ENCODE assay signal across 1 cellular context in the genomic region with DNA sequence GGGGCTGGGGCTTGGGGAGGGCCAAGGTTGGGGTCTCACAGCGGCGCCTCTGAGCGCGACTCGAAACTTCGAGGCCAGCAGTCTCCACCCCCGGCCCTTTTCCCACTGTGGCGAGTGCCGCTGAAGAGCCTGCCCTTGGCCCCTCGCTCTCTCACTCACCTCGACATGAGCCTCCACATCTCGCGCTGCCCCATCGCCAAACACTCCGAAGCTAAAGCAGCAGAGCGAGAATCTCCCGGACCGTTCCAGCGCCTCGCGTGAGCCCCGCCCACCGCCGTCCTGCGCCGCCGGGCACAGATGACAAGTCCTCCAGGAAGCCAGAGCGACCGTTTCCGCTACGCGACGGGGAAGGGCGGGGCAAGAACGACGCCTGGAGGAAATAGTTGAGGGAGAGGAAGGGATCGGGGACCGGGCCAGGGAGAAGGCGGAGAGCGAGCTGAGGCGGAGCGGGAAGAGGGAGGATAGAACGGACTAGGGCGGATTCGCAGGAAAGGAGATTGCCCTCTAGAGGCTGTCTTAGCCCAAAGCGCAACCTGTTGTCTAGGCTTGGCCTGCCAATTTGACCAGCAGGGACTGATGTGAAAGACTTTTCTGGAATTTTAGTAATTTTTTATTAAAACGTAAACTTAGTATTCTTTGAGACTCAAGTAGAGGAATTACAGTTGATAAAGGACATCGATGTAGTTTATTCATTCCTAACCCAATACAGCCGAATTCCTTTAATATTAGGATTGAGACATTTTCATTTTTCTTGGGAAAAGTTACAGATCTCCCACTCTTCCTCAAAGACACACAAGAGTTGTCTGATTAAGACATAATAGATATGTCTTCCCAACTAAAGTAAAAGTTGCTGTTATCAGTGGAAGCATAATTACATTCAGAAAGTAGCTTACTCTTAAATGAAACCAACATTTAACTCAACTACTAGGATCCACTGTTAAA.
A peak's percentile ranks its signal among the peaks of the same experiment; 100 is the strongest.
TF ChIP-seq lines count a peak whose summit lies in the region.

A gene with protein sequence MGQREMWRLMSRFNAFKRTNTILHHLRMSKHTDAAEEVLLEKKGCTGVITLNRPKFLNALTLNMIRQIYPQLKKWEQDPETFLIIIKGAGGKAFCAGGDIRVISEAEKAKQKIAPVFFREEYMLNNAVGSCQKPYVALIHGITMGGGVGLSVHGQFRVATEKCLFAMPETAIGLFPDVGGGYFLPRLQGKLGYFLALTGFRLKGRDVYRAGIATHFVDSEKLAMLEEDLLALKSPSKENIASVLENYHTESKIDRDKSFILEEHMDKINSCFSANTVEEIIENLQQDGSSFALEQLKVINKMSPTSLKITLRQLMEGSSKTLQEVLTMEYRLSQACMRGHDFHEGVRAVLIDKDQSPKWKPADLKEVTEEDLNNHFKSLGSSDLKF (minus strand): TSS at position 270 of the 942 bp plus-strand sequence. CDS start 76 bp downstream, at position 194.

TF ChIP-seq in SK-N-SH, 30 proteins besides CTCF, POLR2A, EP300 and RAD21 (continued from another document):
- TF ChIP-seq, protein P1, sequence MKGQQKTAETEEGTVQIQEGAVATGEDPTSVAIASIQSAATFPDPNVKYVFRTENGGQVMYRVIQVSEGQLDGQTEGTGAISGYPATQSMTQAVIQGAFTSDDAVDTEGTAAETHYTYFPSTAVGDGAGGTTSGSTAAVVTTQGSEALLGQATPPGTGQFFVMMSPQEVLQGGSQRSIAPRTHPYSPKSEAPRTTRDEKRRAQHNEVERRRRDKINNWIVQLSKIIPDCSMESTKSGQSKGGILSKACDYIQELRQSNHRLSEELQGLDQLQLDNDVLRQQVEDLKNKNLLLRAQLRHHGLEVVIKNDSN (IDR thresholded peaks at IDR 0.05; ENCODE audit: borderline replicate concordance, low read depth), result no peak
- TF ChIP-seq FOXJ3 (CRISPR knock-in tag; IDR thresholded peaks at IDR 0.05) (no peak), YY1 (IDR thresholded peaks at IDR 0.05; ENCODE audit: low read depth) (no peak), RXRA (IDR thresholded peaks at IDR 0.05; ENCODE audit: borderline replicate concordance, low read depth) (no peak), GATA2 (CRISPR knock-in tag; IDR thresholded peaks at IDR 0.05) (no peak), FOSL2 (IDR thresholded peaks at IDR 0.05; ENCODE audit: borderline replicate concordance, low read depth) (no peak), MXI1 (IDR thresholded peaks at IDR 0.05; ENCODE audit: low read depth, low read length) (peak; percentile 71), TAF1 (IDR thresholded peaks at IDR 0.05; ENCODE audit: borderline replicate concordance, low read depth, low read length) (peak; percentile 65; the same call in 1 of the 2 replicates), EZH2phosphoT487 (IDR thresholded peaks at IDR 0.05; ENCODE audit: borderline replicate concordance, low read depth) (no peak), NFIC (IDR thresholded peaks at IDR 0.05; ENCODE audit: borderline replicate concordance) (peak; percentile 4; the same call in 1 of the 2 replicates), CHD2 (IDR thresholded peaks at IDR 0.05; ENCODE audit: low read length, partially characterized antibody) (peak; percentile 97), GABPA (IDR thresholded peaks at IDR 0.05; ENCODE audit: low read depth) (peak; percentile 91), RCOR1 (IDR thresholded peaks at IDR 0.05; ENCODE audit: low read length) (peak; percentile 49; the same call in 1 of the 2 replicates), JUND (IDR thresholded peaks at IDR 0.05) (0 out of 2 replicates have a peak, but pooled peaks have one; percentile 8), SIN3A (IDR thresholded peaks at IDR 0.05; ENCODE audit: borderline replicate concordance, low read depth, low read length) (peak; percentile 79; the same call in 1 of the 2 replicates)
- TF ChIP-seq, protein P2, sequence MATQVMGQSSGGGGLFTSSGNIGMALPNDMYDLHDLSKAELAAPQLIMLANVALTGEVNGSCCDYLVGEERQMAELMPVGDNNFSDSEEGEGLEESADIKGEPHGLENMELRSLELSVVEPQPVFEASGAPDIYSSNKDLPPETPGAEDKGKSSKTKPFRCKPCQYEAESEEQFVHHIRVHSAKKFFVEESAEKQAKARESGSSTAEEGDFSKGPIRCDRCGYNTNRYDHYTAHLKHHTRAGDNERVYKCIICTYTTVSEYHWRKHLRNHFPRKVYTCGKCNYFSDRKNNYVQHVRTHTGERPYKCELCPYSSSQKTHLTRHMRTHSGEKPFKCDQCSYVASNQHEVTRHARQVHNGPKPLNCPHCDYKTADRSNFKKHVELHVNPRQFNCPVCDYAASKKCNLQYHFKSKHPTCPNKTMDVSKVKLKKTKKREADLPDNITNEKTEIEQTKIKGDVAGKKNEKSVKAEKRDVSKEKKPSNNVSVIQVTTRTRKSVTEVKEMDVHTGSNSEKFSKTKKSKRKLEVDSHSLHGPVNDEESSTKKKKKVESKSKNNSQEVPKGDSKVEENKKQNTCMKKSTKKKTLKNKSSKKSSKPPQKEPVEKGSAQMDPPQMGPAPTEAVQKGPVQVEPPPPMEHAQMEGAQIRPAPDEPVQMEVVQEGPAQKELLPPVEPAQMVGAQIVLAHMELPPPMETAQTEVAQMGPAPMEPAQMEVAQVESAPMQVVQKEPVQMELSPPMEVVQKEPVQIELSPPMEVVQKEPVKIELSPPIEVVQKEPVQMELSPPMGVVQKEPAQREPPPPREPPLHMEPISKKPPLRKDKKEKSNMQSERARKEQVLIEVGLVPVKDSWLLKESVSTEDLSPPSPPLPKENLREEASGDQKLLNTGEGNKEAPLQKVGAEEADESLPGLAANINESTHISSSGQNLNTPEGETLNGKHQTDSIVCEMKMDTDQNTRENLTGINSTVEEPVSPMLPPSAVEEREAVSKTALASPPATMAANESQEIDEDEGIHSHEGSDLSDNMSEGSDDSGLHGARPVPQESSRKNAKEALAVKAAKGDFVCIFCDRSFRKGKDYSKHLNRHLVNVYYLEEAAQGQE (IDR thresholded peaks at IDR 0.05; ENCODE audit: low read depth, low read length), result no peak; the same call in 1 of the 2 replicates
- TF ChIP-seq, protein P3, sequence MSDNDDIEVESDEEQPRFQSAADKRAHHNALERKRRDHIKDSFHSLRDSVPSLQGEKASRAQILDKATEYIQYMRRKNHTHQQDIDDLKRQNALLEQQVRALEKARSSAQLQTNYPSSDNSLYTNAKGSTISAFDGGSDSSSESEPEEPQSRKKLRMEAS (IDR thresholded peaks at IDR 0.05; ENCODE audit: low read depth), result peak; percentile 62; the same call in 1 of the 2 replicates
- TF ChIP-seq, protein P4, sequence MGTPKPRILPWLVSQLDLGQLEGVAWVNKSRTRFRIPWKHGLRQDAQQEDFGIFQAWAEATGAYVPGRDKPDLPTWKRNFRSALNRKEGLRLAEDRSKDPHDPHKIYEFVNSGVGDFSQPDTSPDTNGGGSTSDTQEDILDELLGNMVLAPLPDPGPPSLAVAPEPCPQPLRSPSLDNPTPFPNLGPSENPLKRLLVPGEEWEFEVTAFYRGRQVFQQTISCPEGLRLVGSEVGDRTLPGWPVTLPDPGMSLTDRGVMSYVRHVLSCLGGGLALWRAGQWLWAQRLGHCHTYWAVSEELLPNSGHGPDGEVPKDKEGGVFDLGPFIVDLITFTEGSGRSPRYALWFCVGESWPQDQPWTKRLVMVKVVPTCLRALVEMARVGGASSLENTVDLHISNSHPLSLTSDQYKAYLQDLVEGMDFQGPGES (IDR thresholded peaks at IDR 0.05; ENCODE audit: low read depth, low read length), result no peak
- TF ChIP-seq, protein P5, sequence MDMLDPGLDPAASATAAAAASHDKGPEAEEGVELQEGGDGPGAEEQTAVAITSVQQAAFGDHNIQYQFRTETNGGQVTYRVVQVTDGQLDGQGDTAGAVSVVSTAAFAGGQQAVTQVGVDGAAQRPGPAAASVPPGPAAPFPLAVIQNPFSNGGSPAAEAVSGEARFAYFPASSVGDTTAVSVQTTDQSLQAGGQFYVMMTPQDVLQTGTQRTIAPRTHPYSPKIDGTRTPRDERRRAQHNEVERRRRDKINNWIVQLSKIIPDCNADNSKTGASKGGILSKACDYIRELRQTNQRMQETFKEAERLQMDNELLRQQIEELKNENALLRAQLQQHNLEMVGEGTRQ (IDR thresholded peaks at IDR 0.05; ENCODE audit: borderline replicate concordance, low read depth, low read length), result no peak
TF ChIP-seq in SK-N-SH: peak in this region for 15.
